8 cellular contexts compared by ENCODE assay signal in genomic region chr7:83936056-83936703, GRCh38.
DNase-seq lines count a peak whose midpoint lies in the region; ATAC-seq and TF ChIP-seq lines count a peak whose summit lies in the region.

No MANE protein-coding gene starts in this region.

- DNase-seq in GM04504 (ENCODE audit: low read depth) (peak; percentile 41), KBM-7 (peak; percentile 64), OCI-M1 (lab: John Stamatoyannopoulos, UW) (peak; percentile 89), head of caudate nucleus (peak; percentile 31 to 89 (median 74)), progenitor cell of endocrine pancreas (ENCODE audit: low spot score, unreplicated experiment) (peak; percentile 44), mesenteric fat pad (ENCODE audit: low spot score) (no peak)
- peak; percentile 7 for DNase-seq in activated naive CD4-positive, alpha-beta T cell treated with Interleukin-2 at 50 U/mL for 16 hours

- H3K27ac Mint-ChIP-seq in progenitor cell of endocrine pancreas = no peak overlapping the region

- in situ Hi-C loops in KBM-7 (cut with MboI; ENCODE audit: low pct_unique_long_range_greater_than_20kb, low sequenced_read_pairs) = no loop called here

- intact Hi-C loops in head of caudate nucleus (cut with DNase I) = loop anchor here (2.0 kb wide), 1 partner anchor 1087 kb away; no protein-coding TSS in a partner anchor

- H3K27me3 Mint-ChIP-seq in progenitor cell of endocrine pancreas = no peaks in the 10 kb centered on the region

- peaks cover 4% of the 10 kb centered on the region for H3K9me3 Mint-ChIP-seq in progenitor cell of endocrine pancreas (ENCODE audit: low read depth)

- no peak overlapping the region for H3K4me3 Mint-ChIP-seq in progenitor cell of endocrine pancreas (ENCODE audit: low read depth)

- peaks cover 1% of the 10 kb centered on the region for H3K4me1 Mint-ChIP-seq in progenitor cell of endocrine pancreas (ENCODE audit: low read depth)

- ATAC-seq in GM21737 (IDR thresholded peaks at IDR 0.05; ENCODE audit: unreplicated experiment) = peak; percentile 75

- no peaks in the 10 kb centered on the region for H3K36me3 Mint-ChIP-seq in progenitor cell of endocrine pancreas (ENCODE audit: insufficient read depth)

- peak; percentile 93 for TF ChIP-seq CTCF in progenitor cell of endocrine pancreas (IDR thresholded peaks at IDR 0.05; ENCODE audit: unreplicated experiment)
